26 cellular contexts compared by ENCODE assay signal in the genomic region with DNA sequence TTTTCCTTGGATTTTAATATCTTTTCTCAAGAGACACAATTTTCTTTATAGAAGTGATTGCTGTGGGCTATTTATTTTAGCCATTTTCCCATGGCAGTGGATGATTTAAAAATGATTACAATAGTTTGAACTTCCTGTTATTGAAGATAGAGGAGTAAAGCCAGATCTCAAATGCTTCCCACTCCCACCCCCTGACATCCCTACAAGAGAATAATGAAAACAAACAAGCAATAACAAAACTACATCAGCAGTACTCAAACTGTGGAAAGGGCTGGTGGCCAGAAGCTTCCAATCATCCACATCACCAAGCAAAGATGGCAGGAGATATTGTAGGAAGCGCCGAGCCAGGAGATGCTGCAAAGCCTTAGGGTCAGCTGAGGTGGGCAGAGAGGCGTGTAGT.
"Had no signal": no experiment of that assay in that cellular context is flagged by ENCODE, and none has a peak within 500 bp of the region (broad histone marks: within the 10 kb centered on the region; RNA-seq: fewer than 3 reads in every experiment).

No MANE protein-coding gene starts in this region.

- H3K4me3 ChIP-seq: breast epithelium, lung, transverse colon, uterus had no signal

- H3K36me3 Mint-ChIP-seq: activated naive CD8-positive, alpha-beta T cell treated with anti-CD3 and anti-CD28 coated beads, Interleukin-2, amount 10 ng/mL, durations not matched to agents 7 days and 5 days; natural killer cell treated with Interleukin-12 subunit alpha and Interleukin-12 subunit beta and Interleukin-15 and Interleukin-18, amount 100 ng/mL, for 72 hours; stimulated activated naive B cell treated with anti-CD40 and anti-IgM and Interleukin-4, amounts not matched to agents 10 μg/mL and 1 μg/mL and 100 μg/mL, for 72 hours had no signal

- H3K9me3 Mint-ChIP-seq: central memory CD8-positive, alpha-beta T cell; endodermal cell; natural killer cell treated with Interleukin-12 subunit alpha and Interleukin-12 subunit beta and Interleukin-15 and Interleukin-18, amount 100 ng/mL, for 72 hours; stimulated activated naive B cell treated with anti-CD40 and anti-IgM and Interleukin-4, amounts not matched to agents 10 μg/mL and 1 μg/mL and 100 μg/mL, for 72 hours had no signal

- H3K4me3 Mint-ChIP-seq: activated CD8-positive, alpha-beta T cell treated with anti-CD3 and anti-CD28 coated beads, Interleukin-2, amount 10 ng/mL, durations not matched to agents 7 days and 5 days; activated naive CD8-positive, alpha-beta T cell treated with anti-CD3 and anti-CD28 coated beads, Interleukin-2, amount 10 ng/mL, durations not matched to agents 7 days and 5 days; central memory CD8-positive, alpha-beta T cell; endodermal cell; natural killer cell treated with Interleukin-12 subunit alpha and Interleukin-12 subunit beta and Interleukin-15 and Interleukin-18, amount 100 ng/mL, for 72 hours; stimulated activated naive B cell treated with anti-CD40 and anti-IgM and Interleukin-4, amounts not matched to agents 10 μg/mL and 1 μg/mL and 100 μg/mL, for 72 hours had no signal

- H3K9me3 ChIP-seq: breast epithelium, transverse colon, uterus had no signal

- H3K4me1 ChIP-seq: breast epithelium, foreskin keratinocyte, transverse colon, uterus had no signal

- H3K27ac ChIP-seq: breast epithelium, epithelial cell of prostate, foreskin keratinocyte, transverse colon, uterus, WERI-Rb-1 had no signal

- H3K27me3 ChIP-seq: breast epithelium, foreskin keratinocyte, transverse colon, uterus had no signal

- H3K27ac Mint-ChIP-seq: activated CD8-positive, alpha-beta T cell treated with anti-CD3 and anti-CD28 coated beads, Interleukin-2, amount 10 ng/mL, durations not matched to agents 7 days and 5 days; activated naive CD8-positive, alpha-beta T cell treated with anti-CD3 and anti-CD28 coated beads, Interleukin-2, amount 10 ng/mL, durations not matched to agents 7 days and 5 days; endodermal cell; natural killer cell treated with Interleukin-12 subunit alpha and Interleukin-12 subunit beta and Interleukin-15 and Interleukin-18, amount 100 ng/mL, for 72 hours; stimulated activated naive B cell treated with anti-CD40 and anti-IgM and Interleukin-4, amounts not matched to agents 10 μg/mL and 1 μg/mL and 100 μg/mL, for 72 hours had no signal

- H3K4me1 Mint-ChIP-seq: central memory CD8-positive, alpha-beta T cell; stimulated activated naive B cell treated with anti-CD40 and anti-IgM and Interleukin-4, amounts not matched to agents 10 μg/mL and 1 μg/mL and 100 μg/mL, for 72 hours had no signal

- H3K27me3 Mint-ChIP-seq: stimulated activated naive B cell treated with anti-CD40 and anti-IgM and Interleukin-4, amounts not matched to agents 10 μg/mL and 1 μg/mL and 100 μg/mL, for 72 hours had no signal

- DNase-seq: activated CD4-positive, alpha-beta T cell treated with anti-CD3 and anti-CD28 coated beads, Interleukin-2, amount 50 U/mL, for 1 hour; activated CD4-positive, CD25-positive, alpha-beta regulatory T cell treated with anti-CD3 and anti-CD28 coated beads, Interleukin-2, amount 50 U/mL, for 72 hours; activated CD8-positive, alpha-beta T cell treated with anti-CD3 and anti-CD28 coated beads, Interleukin-2, amount 10 ng/mL, durations not matched to agents 7 days and 5 days; activated naive CD4-positive, alpha-beta T cell treated with Interleukin-2 at 50 U/mL for 16 hours; activated naive CD8-positive, alpha-beta T cell treated with anti-CD3 and anti-CD28 coated beads, Interleukin-2, amount 10 ng/mL, durations not matched to agents 7 days and 5 days; activated T-cell treated with anti-CD3 and anti-CD28 coated beads, Interleukin-2, amount 50 U/mL, for 1 hour; amniotic stem cell; endodermal cell; foreskin keratinocyte; kidney; midbrain; occipital lobe; posterior cingulate gyrus; retina; stimulated activated CD4-positive, alpha-beta T cell treated with anti-CD3 and anti-CD28 coated beads, Interleukin-2, amount 100 ng/mL, for 48 hours; stimulated activated CD8-positive, alpha-beta memory T cell treated with anti-CD3 and anti-CD28 coated beads, Interleukin-4, amount 100 ng/mL, for 48 hours; stimulated activated naive B cell treated with anti-CD40 and anti-IgM and Interleukin-4, amounts not matched to agents 10 μg/mL and 1 μg/mL and 100 μg/mL, for 72 hours; T-helper 1 cell; transverse colon; uterus; WERI-Rb-1 had no signal

- H3K36me3 ChIP-seq: breast epithelium, transverse colon, uterus, WERI-Rb-1 had no signal
